28 cellular contexts compared by ENCODE assay signal in the genomic region with DNA sequence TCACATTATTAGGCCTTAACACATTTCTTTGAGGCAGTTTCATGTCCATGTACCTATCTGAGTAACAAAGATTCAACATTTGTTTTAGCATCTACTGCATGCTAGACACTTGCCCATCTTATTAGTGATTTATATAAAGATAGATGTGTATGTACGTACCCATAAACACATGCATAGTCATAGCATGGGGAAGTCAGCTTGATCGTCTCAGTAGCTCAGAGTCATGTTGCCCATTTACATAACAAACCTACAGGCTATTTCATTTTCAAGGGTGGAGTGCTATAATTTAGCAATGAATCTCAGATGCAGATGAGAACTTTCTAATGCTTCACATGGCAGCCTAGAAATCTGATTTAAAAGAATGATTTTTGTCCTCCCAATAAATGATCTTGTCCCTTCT.
"Had no signal": no experiment of that assay in that cellular context is flagged by ENCODE, and none has a peak within 500 bp of the region (broad histone marks: within the 10 kb centered on the region; RNA-seq: fewer than 3 reads in every experiment).

No MANE protein-coding gene starts in this region.

- H3K4me1 Mint-ChIP-seq: memory B cell; stimulated activated memory B cell treated with anti-CD40 and anti-IgM and Interleukin-4, amounts not matched to agents 10 μg/mL and 1 μg/mL and 100 μg/mL, for 72 hours had no signal

- H3K9me3 ChIP-seq: esophagus squamous epithelium, heart right ventricle, ovary, psoas muscle, sigmoid colon, spleen, testis, tibial artery had no signal

- H3K27ac ChIP-seq: coronary artery, esophagus squamous epithelium, heart right ventricle, neural progenitor cell, ovary, psoas muscle, sigmoid colon, testis, tibial artery had no signal

- H3K4me3 ChIP-seq: coronary artery, esophagus squamous epithelium, heart right ventricle, lung, neural progenitor cell, ovary, psoas muscle, sigmoid colon, spleen, testis, tibial artery had no signal

- H3K9me3 Mint-ChIP-seq: effector memory CD8-positive, alpha-beta T cell; memory B cell; natural killer cell treated with Interleukin-12 subunit alpha and Interleukin-12 subunit beta and Interleukin-15 and Interleukin-18, amount 100 ng/mL, for 72 hours; neural progenitor cell; stimulated activated memory B cell treated with anti-CD40 and anti-IgM and Interleukin-4, amounts not matched to agents 10 μg/mL and 1 μg/mL and 100 μg/mL, for 72 hours; type B pancreatic cell had no signal

- H3K27me3 Mint-ChIP-seq: memory B cell, type B pancreatic cell had no signal

- DNase-seq: dermis blood vessel endothelial cell; effector memory CD8-positive, alpha-beta T cell; erythroblast; esophagus squamous epithelium; foreskin melanocyte; glutamatergic neuron; heart right ventricle; hippocampal formation; left ventricle myocardium superior; occipital lobe; ovary; posterior cingulate gyrus; psoas muscle; right cardiac atrium; sigmoid colon; stimulated activated CD4-positive, alpha-beta T cell treated with anti-CD3 and anti-CD28 coated beads, Interleukin-4, amount 100 ng/mL, for 4 hours; stimulated activated naive CD8-positive, alpha-beta T cell treated with anti-CD3 and anti-CD28 coated beads, Interleukin-15, Interleukin-2, amounts not matched to agents 100 U/mL and 50 U/mL, for 24 hours; substantia nigra; testis; tibial artery had no signal

- H3K27ac Mint-ChIP-seq: effector memory CD8-positive, alpha-beta T cell; memory B cell; natural killer cell treated with Interleukin-12 subunit alpha and Interleukin-12 subunit beta and Interleukin-15 and Interleukin-18, amount 100 ng/mL, for 72 hours; neural progenitor cell; stimulated activated memory B cell treated with anti-CD40 and anti-IgM and Interleukin-4, amounts not matched to agents 10 μg/mL and 1 μg/mL and 100 μg/mL, for 72 hours; type B pancreatic cell had no signal

- H3K36me3 ChIP-seq: esophagus squamous epithelium, neural progenitor cell, ovary, sigmoid colon, spleen, tibial artery had no signal

- H3K4me2 ChIP-seq: neural progenitor cell had no signal

- H2AFZ ChIP-seq: neural progenitor cell had no signal

- H3K4me3 Mint-ChIP-seq: effector memory CD8-positive, alpha-beta T cell; memory B cell; natural killer cell treated with Interleukin-12 subunit alpha and Interleukin-12 subunit beta and Interleukin-15 and Interleukin-18, amount 100 ng/mL, for 72 hours; neural progenitor cell; stimulated activated memory B cell treated with anti-CD40 and anti-IgM and Interleukin-4, amounts not matched to agents 10 μg/mL and 1 μg/mL and 100 μg/mL, for 72 hours; type B pancreatic cell had no signal

- H3K27me3 ChIP-seq: heart right ventricle, neural progenitor cell, ovary, sigmoid colon, spleen, testis, tibial artery had no signal

- H3K36me3 Mint-ChIP-seq: memory B cell; natural killer cell treated with Interleukin-12 subunit alpha and Interleukin-12 subunit beta and Interleukin-15 and Interleukin-18, amount 100 ng/mL, for 72 hours; neural progenitor cell; stimulated activated memory B cell treated with anti-CD40 and anti-IgM and Interleukin-4, amounts not matched to agents 10 μg/mL and 1 μg/mL and 100 μg/mL, for 72 hours; type B pancreatic cell had no signal

- ATAC-seq: effector memory CD8-positive, alpha-beta T cell; heart right ventricle; left ventricle myocardium superior; natural killer cell treated with Interleukin-12 subunit alpha and Interleukin-12 subunit beta and Interleukin-15 and Interleukin-18, amount 100 ng/mL, for 72 hours; psoas muscle; right cardiac atrium; stimulated activated memory B cell treated with anti-CD40 and anti-IgM and Interleukin-4, amounts not matched to agents 10 μg/mL and 1 μg/mL and 100 μg/mL, for 72 hours; stimulated activated naive CD8-positive, alpha-beta T cell treated with anti-CD3 and anti-CD28 coated beads, Interleukin-15, Interleukin-2, amounts not matched to agents 100 U/mL and 50 U/mL, for 24 hours had no signal

- H3K4me1 ChIP-seq: neural progenitor cell, psoas muscle, sigmoid colon, testis had no signal

- H3K9ac ChIP-seq: neural progenitor cell had no signal
